Comparison of ENCODE assay signal across 14 cellular contexts in the genomic region with DNA sequence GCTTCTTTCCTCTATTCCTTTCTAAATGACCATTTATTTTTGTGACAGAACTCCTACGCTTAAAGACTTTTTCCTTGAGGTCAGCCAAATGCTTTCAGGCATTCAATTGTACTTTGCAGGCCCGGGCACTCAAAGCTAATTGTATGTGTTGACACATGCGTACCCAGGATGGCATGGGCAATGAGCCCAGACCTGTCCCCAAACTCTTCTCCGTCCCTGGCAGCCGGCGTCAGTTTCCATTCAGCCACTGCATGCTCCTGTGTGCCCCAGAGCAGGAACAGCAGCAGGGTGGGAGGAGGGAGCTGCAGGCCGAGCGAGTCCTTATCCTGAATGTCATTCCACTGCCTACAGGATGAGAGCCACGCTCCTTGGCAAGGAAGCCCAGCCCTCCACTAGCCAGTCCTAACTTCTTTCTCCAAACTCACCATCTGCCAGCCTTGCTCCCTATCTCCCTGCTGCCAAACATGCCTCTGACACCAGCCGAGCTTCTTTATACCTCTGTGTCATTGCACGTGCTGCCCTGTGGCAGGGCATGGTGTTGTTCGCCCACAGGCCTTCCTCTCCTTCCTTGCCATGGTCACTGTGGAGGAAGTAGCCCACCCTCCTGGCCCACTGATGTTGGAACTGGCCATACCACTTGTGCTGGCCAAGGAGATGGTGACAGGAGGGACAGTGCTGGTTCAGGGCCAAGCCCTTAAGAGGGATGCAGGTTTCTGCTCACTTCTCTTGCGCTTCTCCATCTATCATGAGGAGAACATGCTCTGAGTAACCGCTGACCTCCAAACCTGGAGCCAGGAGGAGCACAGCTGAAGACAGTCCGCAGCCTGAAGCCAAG.
A peak's percentile ranks its signal among the peaks of the same experiment; 100 is the strongest.
DNase-seq lines count a peak whose midpoint lies in the region; ATAC-seq, FAIRE-seq and TF ChIP-seq lines count a peak whose summit lies in the region.
"Had no signal": no experiment of that assay in that cellular context is flagged by ENCODE, and none has a peak within 500 bp of the region (broad histone marks: within the 10 kb centered on the region; RNA-seq: fewer than 3 reads in every experiment).

No MANE protein-coding gene starts in this region.

- DNase-seq in DMS79 (lab: John Stamatoyannopoulos, UW) (peak; percentile 42), SHP77 treated with DMSO at 0.1 percent for 48 hours (lab: John Stamatoyannopoulos, UW) (peak; percentile 16), Right ventricle myocardium superior (peak; percentile 89), pancreas (peak in 3 of 6 donors; percentile 32 to 58 (median 58)), NCI-H510A (lab: John Stamatoyannopoulos, UW) (no peak), type B pancreatic cell (ENCODE audit: extremely low spot score, unreplicated experiment) (no peak)
- DNase-seq in effector memory CD8-positive, alpha-beta T cell, result no peak
- no peak for DNase-seq in activated naive CD4-positive, alpha-beta T cell treated with anti-CD3 and anti-CD28 coated beads, Interleukin-2, amount 50 U/mL, for 72 hours (ENCODE audit: low spot score in 2 of 2)
- DNase-seq: brain microvascular endothelial cell; NCI-H2107; occipital lobe; stimulated activated CD4-positive, alpha-beta T cell treated with anti-CD3 and anti-CD28 coated beads, Interleukin-1b, Interleukin-23, amount 100 ng/mL, for 48 hours; T-helper 2 cell had no signal

- H3K36me3 ChIP-seq in pancreas, result no peaks in the 10 kb centered on the region
- H3K36me3 ChIP-seq: brain microvascular endothelial cell had no signal

- peaks cover 45 to 48% of the 10 kb centered on the region in 2 donors for H3K27me3 Mint-ChIP-seq in effector memory CD8-positive, alpha-beta T cell
- peaks cover 21% of the 10 kb centered on the region for H3K27me3 Mint-ChIP-seq in type B pancreatic cell

- peaks cover 0 to 8% (median 5%) of the 10 kb centered on the region in 3 donors for H3K4me1 ChIP-seq in pancreas

- no peak for FAIRE-seq in pancreas (lab: Jason Lieb, UNC)

- no peaks in the 10 kb centered on the region for H3K9me3 Mint-ChIP-seq in effector memory CD8-positive, alpha-beta T cell
- H3K9me3 Mint-ChIP-seq in activated naive CD4-positive, alpha-beta T cell treated with anti-CD3 and anti-CD28 coated beads, Interleukin-2, amount 50 U/mL, for 72 hours, result no peaks in the 10 kb centered on the region
- H3K9me3 Mint-ChIP-seq in type B pancreatic cell, result peaks cover 6% of the 10 kb centered on the region
- H3K9me3 Mint-ChIP-seq: activated T-helper 2 cell treated with anti-CD3 and anti-CD28 coated beads, Interferon-gamma antibody, Interleukin-2, Interleukin-4, amounts not matched to agents 10 μg/mL and 5 μg/mL and 100 μg/mL, durations not matched to agents 14 hours and 24 hours and 36 hours had no signal

- TF ChIP-seq CTCF in pancreas (IDR thresholded peaks at IDR 0.05) (no peak), type B pancreatic cell (conservative IDR thresholded peaks at IDR 0.05) (no peak)

- ATAC-seq in Right ventricle myocardium superior (ENCODE audit: poor library complexity), result peak; percentile 79
- ATAC-seq in pancreas, result peak in 3 of 4 donors; percentile 34 to 57 (median 54)
- no peak for ATAC-seq in effector memory CD8-positive, alpha-beta T cell (replicated peaks)
- no peak for ATAC-seq in activated naive CD4-positive, alpha-beta T cell treated with anti-CD3 and anti-CD28 coated beads, Interleukin-2, amount 50 U/mL, for 72 hours

- peak overlapping the region in 1 of 2 donors; percentile 41 for H3K27ac Mint-ChIP-seq in effector memory CD8-positive, alpha-beta T cell
- no peak overlapping the region for H3K27ac Mint-ChIP-seq in activated naive CD4-positive, alpha-beta T cell treated with anti-CD3 and anti-CD28 coated beads, Interleukin-2, amount 50 U/mL, for 72 hours
- no peak overlapping the region for H3K27ac Mint-ChIP-seq in type B pancreatic cell
- H3K27ac Mint-ChIP-seq: activated T-helper 2 cell treated with anti-CD3 and anti-CD28 coated beads, Interferon-gamma antibody, Interleukin-2, Interleukin-4, amounts not matched to agents 10 μg/mL and 5 μg/mL and 100 μg/mL, durations not matched to agents 14 hours and 24 hours and 36 hours had no signal

- 76 to 79% methylated on average over 15 of the region's 15 CpGs for WGBS in pancreas, 2 donors

- no peaks in the 10 kb centered on the region for H3K27me3 ChIP-seq in pancreas
- H3K27me3 ChIP-seq: brain microvascular endothelial cell had no signal

- intact Hi-C loops in Right ventricle myocardium superior (cut with DNase I) (no loop called here), pancreas (cut with DNase I) (loop anchor here in 2 of 3 donors (5.0 kb wide), 1 partner anchor 143 kb away; no protein-coding TSS in a partner anchor)

- peaks cover 4% of the 10 kb centered on the region for H3K36me3 Mint-ChIP-seq in effector memory CD8-positive, alpha-beta T cell (ENCODE audit: insufficient read depth)
- H3K36me3 Mint-ChIP-seq in activated naive CD4-positive, alpha-beta T cell treated with anti-CD3 and anti-CD28 coated beads, Interleukin-2, amount 50 U/mL, for 72 hours, result no peaks in the 10 kb centered on the region
- no peaks in the 10 kb centered on the region for H3K36me3 Mint-ChIP-seq in type B pancreatic cell

- H3K27ac ChIP-seq in pancreas, result no peak overlapping the region
- H3K27ac ChIP-seq: brain microvascular endothelial cell had no signal

- H3K4me1 Mint-ChIP-seq in effector memory CD8-positive, alpha-beta T cell (ENCODE audit: low read depth in 2 of 2), result no peaks in the 10 kb centered on the region
- H3K4me1 Mint-ChIP-seq in type B pancreatic cell (ENCODE audit: unreplicated experiment), result peaks cover 6% of the 10 kb centered on the region

- no peak overlapping the region for H3K4me3 Mint-ChIP-seq in effector memory CD8-positive, alpha-beta T cell
- H3K4me3 Mint-ChIP-seq in type B pancreatic cell, result no peak overlapping the region

- H3K9me3 ChIP-seq in pancreas, result no peaks in the 10 kb centered on the region

- H3K4me3 ChIP-seq in pancreas, result no peak overlapping the region

Comparison
In these comparisons a context has a peak if more than half of its experiments do, and no peak if none do; other contexts are left out.
1. DNase-seq: peak in DMS79 (single experiment), SHP77 treated with DMSO at 0.1 percent for 48 hours (single experiment) and Right ventricle myocardium superior (single experiment); none in effector memory CD8-positive, alpha-beta T cell (0 of 3), activated naive CD4-positive, alpha-beta T cell treated with anti-CD3 and anti-CD28 coated beads, Interleukin-2, amount 50 U/mL, for 72 hours (0 of 2), NCI-H510A (single experiment) and type B pancreatic cell (single experiment).
2. ATAC-seq: peak in Right ventricle myocardium superior (single experiment) and pancreas (3 of 4); none in effector memory CD8-positive, alpha-beta T cell (single experiment) and activated naive CD4-positive, alpha-beta T cell treated with anti-CD3 and anti-CD28 coated beads, Interleukin-2, amount 50 U/mL, for 72 hours (0 of 2).